ENCODE assay signal across 1 cellular context in genomic region chr1:46512792-46513190, GRCh38.
TF ChIP-seq lines count a peak whose summit lies in the region.

No MANE protein-coding gene starts in this region.

TF ChIP-seq in K562, 482 proteins besides CTCF, POLR2A, EP300 and RAD21 (continued from another document):
- TF ChIP-seq CHD2 (IDR thresholded peaks at IDR 0.05; ENCODE audit: low read depth, low read length) (no peak), NFIX (CRISPR knock-in tag; IDR thresholded peaks at IDR 0.05; ENCODE audit: low read depth) (no peak), BRF1 (IDR thresholded peaks at IDR 0.05; ENCODE audit: borderline replicate concordance, extremely low read depth, insufficient read length) (no peak), CHD7 (IDR thresholded peaks at IDR 0.05; ENCODE audit: low read depth, low read length) (no peak), TARDBP (IDR thresholded peaks at IDR 0.05) (no peak), KDM4B (IDR thresholded peaks at IDR 0.05; ENCODE audit: borderline replicate concordance in 2 of 2, low read depth in 1 of 2) (no peak), SUPT5H (IDR thresholded peaks at IDR 0.05) (no peak), ARHGAP35 (IDR thresholded peaks at IDR 0.05; ENCODE audit: partially characterized antibody) (peak; percentile 39), SMARCB1 (IDR thresholded peaks at IDR 0.05; ENCODE audit: insufficient read length, low read depth) (no peak), CBFA2T3 (IDR thresholded peaks at IDR 0.05) (no peak), U2AF2 (optimal IDR thresholded peaks at IDR 0.05; ENCODE audit: low read depth, low read length) (no peak), ZNF512 (tag; IDR thresholded peaks at IDR 0.05) (no peak), BRF2 (IDR thresholded peaks at IDR 0.05; ENCODE audit: borderline replicate concordance, insufficient read depth, insufficient read length) (no peak), FOXP4 (CRISPR knock-in tag; IDR thresholded peaks at IDR 0.05; ENCODE audit: borderline replicate concordance) (no peak), EHMT2 (IDR thresholded peaks at IDR 0.05) (0 out of 2 replicates have a peak, but pooled peaks have one; percentile 8)
TF ChIP-seq in K562: peak in this region for 2.
